In the genomic region with DNA sequence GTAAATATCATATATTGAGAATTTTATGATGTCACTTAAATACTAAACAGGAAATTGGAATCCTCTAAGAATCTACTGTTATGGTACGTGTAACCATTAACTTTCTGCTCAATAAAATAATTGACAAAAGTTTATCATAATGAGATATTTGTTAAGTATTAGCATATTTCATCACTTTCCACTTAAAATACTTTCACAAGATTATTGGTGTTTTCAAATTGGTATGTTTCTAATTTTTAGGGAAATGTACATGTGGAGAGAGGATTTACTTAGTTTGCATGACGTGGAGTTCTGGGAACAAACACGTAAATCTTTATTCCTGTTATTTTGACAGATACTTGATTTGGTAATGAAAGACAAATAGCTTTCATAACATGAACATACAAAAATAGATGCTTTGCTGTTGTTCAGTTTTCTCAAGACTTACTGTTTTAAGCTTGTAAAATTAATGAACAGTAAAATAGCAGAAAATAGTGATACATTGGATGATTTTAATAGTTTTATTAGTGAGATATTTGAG, we compare ENCODE assay signal across 9 cellular contexts. TPM values are rescaled to one million over a fixed set of nuclear protein-coding genes. Genes with fewer than 3 reads are reported as not detected.
DNase-seq lines count a peak whose midpoint lies in the region; ATAC-seq and TF ChIP-seq lines count a peak whose summit lies in the region.
"Had no signal": no experiment of that assay in that cellular context is flagged by ENCODE, and none has a peak within 500 bp of the region (broad histone marks: within the 10 kb centered on the region; RNA-seq: fewer than 3 reads in every experiment).

No MANE protein-coding gene starts in this region.

- no peak for TF ChIP-seq CTCF in GM12875 (IDR thresholded peaks at IDR 0.05; ENCODE audit: borderline replicate concordance, insufficient read depth, low read depth, low read length)

- H3K9ac ChIP-seq in rectal smooth muscle tissue (ENCODE audit: low read length): no peak overlapping the region

- no peak for DNase-seq in SJCRH30
- peak; percentile 21 to 32 for DNase-seq in erythroblast (lab: John Stamatoyannopoulos, UW)
- DNase-seq in NCI-H82 treated with DMSO at 0.1 percent for 48 hours (lab: John Stamatoyannopoulos, UW; ENCODE audit: unreplicated experiment): no peak
- DNase-seq: NCI-H524 had no signal

- ATAC-seq in activated CD4-positive, CD25-positive, alpha-beta regulatory T cell treated with anti-CD3 and anti-CD28 coated beads, Interleukin-2, amount 50 U/mL, for 24 hours: no peak
- ATAC-seq in HG02970 (IDR thresholded peaks at IDR 0.05; ENCODE audit: low FRiP score, unreplicated experiment) (no peak), GM21576 (IDR thresholded peaks at IDR 0.05; ENCODE audit: unreplicated experiment) (no peak)

- 0 out of 2 replicates have a peak, but pooled peaks cover 3% of the 10 kb centered on the region for H3K4me1 ChIP-seq in SJCRH30
- peaks cover 26% of the 10 kb centered on the region for H3K4me1 ChIP-seq in rectal smooth muscle tissue (ENCODE audit: control insufficient read depth, insufficient read depth, low read length)

- H3K27me3 ChIP-seq in SJCRH30 (no peaks in the 10 kb centered on the region), rectal smooth muscle tissue (ENCODE audit: control insufficient read depth, insufficient read depth, low read length) (no peaks in the 10 kb centered on the region)

- H3K9me3 ChIP-seq in SJCRH30 (replicated peaks): no peaks in the 10 kb centered on the region

- H3K27ac ChIP-seq in SJCRH30: no peak overlapping the region; the same call in 1 of the 2 replicates
- peak overlapping the region; percentile 10 for H3K27ac ChIP-seq in rectal smooth muscle tissue (ENCODE audit: low read depth, low read length)

- H3K36me3 ChIP-seq in SJCRH30 (peaks cover 46% of the 10 kb centered on the region), rectal smooth muscle tissue (ENCODE audit: control insufficient read depth, insufficient read depth, low read length) (no peaks in the 10 kb centered on the region)

- no peak for TF ChIP-seq POLR2A in erythroblast (IDR thresholded peaks at IDR 0.05; ENCODE audit: low read length)

- H3K4me3 ChIP-seq in GM12875 (ENCODE audit: low read depth, low read length) (peak overlapping the region; percentile 78), SJCRH30 (peak overlapping the region; percentile 93), rectal smooth muscle tissue (ENCODE audit: low read length) (peak overlapping the region; percentile 18)

RNA-seq across cellular contexts. Expression of a gene that starts 1.6 kb away (rescaled TPM):
- total RNA-seq in SJCRH30 (2014; rRNA removed; shearing (Covaris generic)): 125 and 173 TPM in 2 replicates

RNA-seq across cellular contexts. Expression of a gene that starts 17.4 kb away (rescaled TPM):
- total RNA-seq in SJCRH30 (2014; rRNA removed; shearing (Covaris generic)): 33.8 and 39.4 TPM in 2 replicates

Comparison
In these comparisons a context has a peak if more than half of its experiments do, and no peak if none do; other contexts are left out.
1. H3K4me3 ChIP-seq: peak in every context shown above with its lines; median percentile 93 in SJCRH30; 78 in GM12875; 18 in rectal smooth muscle tissue.
2. DNase-seq: peak in erythroblast (2 of 2); none in SJCRH30 (0 of 2) and NCI-H82 treated with DMSO at 0.1 percent for 48 hours (single experiment).